ENCODE assay signal across 9 cellular contexts in the genomic region with DNA sequence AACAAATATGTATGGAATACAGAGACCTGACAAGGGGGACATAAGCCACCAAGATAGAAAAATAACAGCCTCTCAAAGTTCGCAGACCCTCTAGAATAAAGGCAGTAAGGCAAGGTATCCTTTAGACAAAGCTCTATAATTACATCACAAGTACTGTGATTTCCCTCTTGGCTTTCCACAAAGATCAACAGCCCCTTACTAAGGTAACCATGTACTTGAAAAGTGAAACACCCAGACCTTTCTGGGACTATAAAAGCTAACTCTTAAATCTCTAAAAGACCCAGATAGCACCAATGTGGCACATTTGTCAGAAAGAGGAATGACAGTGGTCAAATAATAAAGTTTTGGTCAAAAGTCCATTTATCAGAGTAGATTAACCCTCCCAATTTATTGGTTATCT. TPM values are rescaled to one million over a fixed set of nuclear protein-coding genes. Genes with fewer than 3 reads are reported as not detected.
A peak's percentile ranks its signal among the peaks of the same experiment; 100 is the strongest.
DNase-seq lines count a peak whose midpoint lies in the region; ATAC-seq lines count a peak whose summit lies in the region.
"Had no signal": no experiment of that assay in that cellular context is flagged by ENCODE, and none has a peak within 500 bp of the region (broad histone marks: within the 10 kb centered on the region; RNA-seq: fewer than 3 reads in every experiment).

No MANE protein-coding gene starts in this region.

- H3K27me3 Mint-ChIP-seq in activated T-cell treated with anti-CD3 and anti-CD28 coated beads, Interleukin-2, amount 50 U/mL, for 24 hours, result no peaks in the 10 kb centered on the region
- no peaks in the 10 kb centered on the region for H3K27me3 Mint-ChIP-seq in stimulated activated memory B cell treated with anti-CD40 and anti-IgM and Interleukin-4, amounts not matched to agents 10 μg/mL and 1 μg/mL and 100 μg/mL, for 72 hours

- H3K36me3 Mint-ChIP-seq in activated T-cell treated with anti-CD3 and anti-CD28 coated beads, Interleukin-2, amount 50 U/mL, for 24 hours (ENCODE audit: low read depth), result peaks cover 41% of the 10 kb centered on the region
- peaks cover 11% of the 10 kb centered on the region for H3K36me3 Mint-ChIP-seq in stimulated activated memory B cell treated with anti-CD40 and anti-IgM and Interleukin-4, amounts not matched to agents 10 μg/mL and 1 μg/mL and 100 μg/mL, for 72 hours

- H3K4me1 Mint-ChIP-seq in activated T-cell treated with anti-CD3 and anti-CD28 coated beads, Interleukin-2, amount 50 U/mL, for 24 hours (ENCODE audit: low read depth), result peaks cover 82% of the 10 kb centered on the region
- H3K4me1 Mint-ChIP-seq in stimulated activated memory B cell treated with anti-CD40 and anti-IgM and Interleukin-4, amounts not matched to agents 10 μg/mL and 1 μg/mL and 100 μg/mL, for 72 hours, result peaks cover 62% of the 10 kb centered on the region

- H3K27ac Mint-ChIP-seq in activated T-cell treated with anti-CD3 and anti-CD28 coated beads, Interleukin-2, amount 50 U/mL, for 24 hours, result peak overlapping the region; percentile 87
- H3K27ac Mint-ChIP-seq in stimulated activated memory B cell treated with anti-CD40 and anti-IgM and Interleukin-4, amounts not matched to agents 10 μg/mL and 1 μg/mL and 100 μg/mL, for 72 hours, result peak overlapping the region; percentile 77

- H3K4me3 Mint-ChIP-seq in activated T-cell treated with anti-CD3 and anti-CD28 coated beads, Interleukin-2, amount 50 U/mL, for 24 hours, result peak overlapping the region; percentile 16
- H3K4me3 Mint-ChIP-seq in stimulated activated memory B cell treated with anti-CD40 and anti-IgM and Interleukin-4, amounts not matched to agents 10 μg/mL and 1 μg/mL and 100 μg/mL, for 72 hours, result peak overlapping the region; percentile 45

- DNase-seq in activated T-cell treated with anti-CD3 and anti-CD28 coated beads, Interleukin-2, amount 50 U/mL, for 24 hours, result no peak
- no peak for DNase-seq in activated T-cell treated with anti-CD3 and anti-CD28 coated beads, Interleukin-2, amount 50 U/mL, for 48 hours
- DNase-seq in SJSA1 (ENCODE audit: low read depth in 1 of 2, low spot score in 2 of 2) (no peak), kidney glomerular epithelial cell (lab: John Stamatoyannopoulos, UW) (no peak), NCI-H1694 treated with DMSO at 0.1 percent for 48 hours (lab: John Stamatoyannopoulos, UW) (no peak), SHP77 (lab: John Stamatoyannopoulos, UW) (no peak)
- DNase-seq: midbrain had no signal

- H3K36me3 ChIP-seq in SJSA1, result peaks cover 7% of the 10 kb centered on the region

- H3K27ac ChIP-seq in SJSA1, result peak overlapping the region; percentile 24; the same call in 1 of the 2 replicates

- H3K9me3 Mint-ChIP-seq in activated T-cell treated with anti-CD3 and anti-CD28 coated beads, Interleukin-2, amount 50 U/mL, for 24 hours, result no peaks in the 10 kb centered on the region
- no peaks in the 10 kb centered on the region for H3K9me3 Mint-ChIP-seq in stimulated activated memory B cell treated with anti-CD40 and anti-IgM and Interleukin-4, amounts not matched to agents 10 μg/mL and 1 μg/mL and 100 μg/mL, for 72 hours

- H3K9me3 ChIP-seq in SJSA1 (replicated peaks), result no peaks in the 10 kb centered on the region

- peak; percentile 25 for ATAC-seq in HG02759 (IDR thresholded peaks at IDR 0.05; ENCODE audit: unreplicated experiment)
- peak; percentile 50 for ATAC-seq in stimulated activated memory B cell treated with anti-CD40 and anti-IgM and Interleukin-4, amounts not matched to agents 10 μg/mL and 1 μg/mL and 100 μg/mL, for 72 hours

- H3K4me1 ChIP-seq in SJSA1 (replicated peaks), result peaks cover 25% of the 10 kb centered on the region

- H3K4me3 ChIP-seq in SJSA1, result no peak overlapping the region

- H3K27me3 ChIP-seq in SJSA1 (replicated peaks), result no peaks in the 10 kb centered on the region

RNA-seq across cellular contexts. Expression of a gene that starts 51.9 kb away (rescaled TPM):
- total RNA-seq in SJSA1 (2014; rRNA removed; shearing (Covaris generic)), result 82.9 and 83.9 TPM in 2 replicates
